In genomic region chr22:41969110-41969646, GRCh38 we compare ENCODE assay signal across 26 cellular contexts. TPM values are rescaled to one million over a fixed set of nuclear protein-coding genes. Genes with fewer than 3 reads are reported as not detected.
DNase-seq lines count a peak whose midpoint lies in the region; ATAC-seq, FAIRE-seq and TF ChIP-seq lines count a peak whose summit lies in the region.
"Had no signal": no experiment of that assay in that cellular context is flagged by ENCODE, and none has a peak within 500 bp of the region (broad histone marks: within the 10 kb centered on the region; RNA-seq: fewer than 3 reads in every experiment).

Gene SEPTIN3 (plus strand): TSS chr22:41969443. CDS start chr22:41971493, 2,050 bp downstream.

- BruUV-seq in HepG2 (replicated peaks; lab: Mats Ljungman, UMichigan): no TSS peak

- no peak within 1 kb of the TSS for H3K27ac ChIP-seq in HepG2 (ENCODE audit: extremely low read length, insufficient read depth, low read length)
- no peak within 1 kb of the TSS for H3K27ac ChIP-seq in right lobe of liver
- H3K27ac ChIP-seq in neural progenitor cell: no peak within 1 kb of the TSS
- H3K27ac ChIP-seq in upper lobe of right lung: no peak within 1 kb of the TSS
- H3K27ac ChIP-seq: epithelial cell of prostate, heart right ventricle, right atrium auricular region, testis had no signal

- H3K4me3 ChIP-seq in HepG2 (replicated peaks in 1 of 3; ENCODE audit: insufficient read depth in 1 of 3, low read depth in 2 of 3, low read length in 3 of 3): no peak within 1 kb of the TSS
- no peak within 1 kb of the TSS for H3K4me3 ChIP-seq in right lobe of liver
- H3K4me3 ChIP-seq in neural progenitor cell: no peak within 1 kb of the TSS
- no peak within 1 kb of the TSS for H3K4me3 ChIP-seq in upper lobe of right lung
- H3K4me3 ChIP-seq: GM12878, heart right ventricle, right atrium auricular region, testis had no signal

- no peak for TF ChIP-seq POLR2A in HepG2 (IDR thresholded peaks at IDR 0.05; ENCODE audit: insufficient read depth in 1 of 2, low read depth in 2 of 2, low read length in 2 of 2)
- TF ChIP-seq POLR2A in right lobe of liver (IDR thresholded peaks at IDR 0.05): no peak

- DNase-seq in HepG2 (ENCODE audit: low spot score) (no peak), right lobe of liver (no peak), cerebellum (ENCODE audit: low spot score) (no peak), neural progenitor cell (ENCODE audit: low spot score) (peak; percentile 67), upper lobe of right lung (no peak), dedifferentiated amniotic fluid mesenchymal stem cell (ENCODE audit: extremely low spot score) (no peak), SIG-M5 (lab: John Stamatoyannopoulos, UW) (no peak)
- DNase-seq: activated CD8-positive, alpha-beta memory T cell treated with anti-CD3 and anti-CD28 coated beads, Interleukin-2, amount 10 ng/mL, durations not matched to agents 7 days and 5 days; activated naive CD4-positive, alpha-beta T cell treated with anti-CD3 and anti-CD28 coated beads, Interleukin-2, amount 10 ng/mL, durations not matched to agents 7 days and 5 days; Caco-2; DND-41; heart right ventricle; mesenchymal stem cell; NCI-H446; stimulated activated CD4-positive, alpha-beta T cell treated with anti-CD3 and anti-CD28 coated beads, Interleukin-4, amount 100 ng/mL, for 1 hour; stimulated activated naive CD4-positive, alpha-beta T cell had no signal

- WGBS in HepG2 (ENCODE audit: low lambda C conversion rate): 40% methylated on average over 1 of the region's 8 CpGs
- WGBS in right lobe of liver (ENCODE audit: insufficient coverage, low coverage, low lambda C conversion rate, missing lambda C conversion rate): 90% methylated on average over 2 of the region's 8 CpGs

- no peak for TF ChIP-seq CTCF in HepG2 (CRISPR knock-in tag; IDR thresholded peaks at IDR 0.05)
- no peak for TF ChIP-seq CTCF in right lobe of liver (IDR thresholded peaks at IDR 0.05)
- no peak for TF ChIP-seq CTCF in neural progenitor cell (IDR thresholded peaks at IDR 0.05)
- TF ChIP-seq CTCF in upper lobe of right lung (IDR thresholded peaks at IDR 0.05): no peak

- no peak within 1 kb of the TSS for H2AFZ ChIP-seq in HepG2 (ENCODE audit: low read length)
- H2AFZ ChIP-seq in neural progenitor cell (replicated peaks): peak within 1 kb of the TSS; percentile 72

- CTCF ChIA-PET in HepG2 (lab: Yijun Ruan, JAX; ENCODE audit: low intra/inter-chr PET ratio, low total read pairs): no interaction called here

- H3K4me3 Mint-ChIP-seq in neural progenitor cell: peak within 1 kb of the TSS; percentile 39
- H3K4me3 Mint-ChIP-seq: activated CD8-positive, alpha-beta memory T cell treated with anti-CD3 and anti-CD28 coated beads, Interleukin-2, amount 10 ng/mL, durations not matched to agents 7 days and 5 days; activated naive CD4-positive, alpha-beta T cell treated with anti-CD3 and anti-CD28 coated beads, Interleukin-2, amount 10 ng/mL, durations not matched to agents 7 days and 5 days; IgD-negative memory B cell had no signal

- POLR2A ChIA-PET in HepG2 (lab: Yijun Ruan, JAX): no interaction called here

- TF ChIP-seq RAD21 in HepG2 (CRISPR knock-in tag; IDR thresholded peaks at IDR 0.05): no peak

- peaks cover 11% of the 10 kb centered on the region; the same call in 1 of the 2 replicates for H3K4me1 ChIP-seq in HepG2 (ENCODE audit: insufficient read depth, low read length)
- H3K4me1 ChIP-seq in right lobe of liver: no peaks in the 10 kb centered on the region
- peaks cover 11% of the 10 kb centered on the region for H3K4me1 ChIP-seq in neural progenitor cell
- no peaks in the 10 kb centered on the region for H3K4me1 ChIP-seq in upper lobe of right lung
- H3K4me1 ChIP-seq: Caco-2, heart right ventricle, right atrium auricular region, testis had no signal

- in situ Hi-C loops in HepG2 (cut with HindIII; ENCODE audit: extremely low pct_ligation_motif_present, low pct_unique_long_range_greater_than_20kb): loop anchor here (5.0 to 25.0 kb wide), 3 partner anchors 103 to 468 kb away; partner anchors contain the start of genes NAGA, NFAM1 and PHETA2

- peaks cover 36% of the 10 kb centered on the region for H3K4me1 Mint-ChIP-seq in neural progenitor cell

- FAIRE-seq in HepG2 (lab: Jason Lieb, UNC): no peak
- FAIRE-seq: GM12878 had no signal

- H3K27ac Mint-ChIP-seq in neural progenitor cell: peak within 1 kb of the TSS; percentile 95
- H3K27ac Mint-ChIP-seq: activated CD8-positive, alpha-beta memory T cell treated with anti-CD3 and anti-CD28 coated beads, Interleukin-2, amount 10 ng/mL, durations not matched to agents 7 days and 5 days; activated naive CD4-positive, alpha-beta T cell treated with anti-CD3 and anti-CD28 coated beads, Interleukin-2, amount 10 ng/mL, durations not matched to agents 7 days and 5 days had no signal

- H3K79me2 ChIP-seq in HepG2 (ENCODE audit: insufficient read depth, low read length) (no peaks in the 10 kb centered on the region), neural progenitor cell (ENCODE audit: low read depth) (no peaks in the 10 kb centered on the region)

- H3K36me3 Mint-ChIP-seq in neural progenitor cell: peaks cover 2% of the 10 kb centered on the region
- H3K36me3 Mint-ChIP-seq: activated CD8-positive, alpha-beta memory T cell treated with anti-CD3 and anti-CD28 coated beads, Interleukin-2, amount 10 ng/mL, durations not matched to agents 7 days and 5 days; activated naive CD4-positive, alpha-beta T cell treated with anti-CD3 and anti-CD28 coated beads, Interleukin-2, amount 10 ng/mL, durations not matched to agents 7 days and 5 days; IgD-negative memory B cell had no signal

- TF ChIP-seq EP300 in HepG2 (IDR thresholded peaks at IDR 0.05; ENCODE audit: low read depth in 2 of 2, low read length in 2 of 2): no peak
- no peak for TF ChIP-seq EP300 in HepG2 (CRISPR knock-in tag; IDR thresholded peaks at IDR 0.05; ENCODE audit: borderline replicate concordance)

- no peaks in the 10 kb centered on the region for H3K9me3 ChIP-seq in HepG2 (ENCODE audit: low read length)
- H3K9me3 ChIP-seq in right lobe of liver: no peaks in the 10 kb centered on the region
- H3K9me3 ChIP-seq in neural progenitor cell (ENCODE audit: low read depth): no peaks in the 10 kb centered on the region
- no peaks in the 10 kb centered on the region for H3K9me3 ChIP-seq in upper lobe of right lung
- H3K9me3 ChIP-seq: Caco-2, heart right ventricle, right atrium auricular region, testis had no signal

- H3K9ac ChIP-seq in HepG2 (ENCODE audit: insufficient read depth, low read depth, low read length) (no peak within 1 kb of the TSS), neural progenitor cell (no peak within 1 kb of the TSS)

- ATAC-seq in HepG2: no peak; the same call in 1 of the 3 replicates
- ATAC-seq in right lobe of liver: no peak
- peak; percentile 5 for ATAC-seq in upper lobe of right lung
- no peak for ATAC-seq in GM21390 (IDR thresholded peaks at IDR 0.05; ENCODE audit: unreplicated experiment)
- ATAC-seq: activated CD8-positive, alpha-beta memory T cell treated with anti-CD3 and anti-CD28 coated beads, Interleukin-2, amount 10 ng/mL, durations not matched to agents 7 days and 5 days; GM12878; HCT116; Right ventricle myocardium inferior had no signal

- intact Hi-C loops in HepG2 (cut with micrococcal nuclease; ENCODE audit: unreplicated experiment) (no loop called here), right lobe of liver (cut with DNase I) (loop anchor here in 1 of 2 donors (10.0 kb wide), 1 partner anchor 466 kb away; the partner anchor contains the start of gene NFAM1), upper lobe of right lung (cut with DNase I) (loop anchor here (10.0 kb wide), 1 partner anchor 466 kb away; the partner anchor contains the start of gene NFAM1)

- H3K9me3 Mint-ChIP-seq in neural progenitor cell: peaks cover 9% of the 10 kb centered on the region
- H3K9me3 Mint-ChIP-seq: activated naive CD4-positive, alpha-beta T cell treated with anti-CD3 and anti-CD28 coated beads, Interleukin-2, amount 10 ng/mL, durations not matched to agents 7 days and 5 days; IgD-negative memory B cell had no signal

- peaks cover 25% of the 10 kb centered on the region for H3F3A ChIP-seq in neural progenitor cell (ENCODE audit: low read depth)

- peaks cover 2 to 37% of the 10 kb centered on the region in 2 experiments; a peak in 4 of 5 replicates for H3K27me3 ChIP-seq in HepG2 (ENCODE audit: control insufficient read depth in 1 of 2, insufficient read depth in 2 of 2, low read length in 2 of 2)
- no peaks in the 10 kb centered on the region for H3K27me3 ChIP-seq in right lobe of liver
- H3K27me3 ChIP-seq in neural progenitor cell: peaks cover 14% of the 10 kb centered on the region
- peaks cover under 1% of the 10 kb centered on the region for H3K27me3 ChIP-seq in upper lobe of right lung
- H3K27me3 ChIP-seq: testis had no signal

- H3K36me3 ChIP-seq in HepG2 (replicated peaks in 1 of 2; ENCODE audit: control insufficient read depth in 1 of 2, insufficient read depth in 2 of 2, low read length in 2 of 2) (no peaks in the 10 kb centered on the region), right lobe of liver (no peaks in the 10 kb centered on the region), neural progenitor cell (no peaks in the 10 kb centered on the region), upper lobe of right lung (no peaks in the 10 kb centered on the region)
- H3K36me3 ChIP-seq: heart right ventricle, right atrium auricular region had no signal

- H4K20me1 ChIP-seq in HepG2 (ENCODE audit: insufficient read depth, low read length): no peaks in the 10 kb centered on the region
- H4K20me1 ChIP-seq in neural progenitor cell (ENCODE audit: low read depth): no peaks in the 10 kb centered on the region

- peaks cover 7% of the 10 kb centered on the region for H3K27me3 Mint-ChIP-seq in neural progenitor cell (ENCODE audit: insufficient read depth, low read depth)

- H3K4me2 ChIP-seq in HepG2 (ENCODE audit: low read depth, low read length) (peak within 1 kb of the TSS; percentile 23; the same call in 1 of the 2 replicates), neural progenitor cell (no peak within 1 kb of the TSS)

RNA-seq across cellular contexts. Expression of gene SEPTIN3, which starts in this region (rescaled TPM):
- total RNA-seq in HepG2 (2016; rRNA removed; fragmentation: Illumina TruSeq; extraction: Trizol) (not detected in 2 replicates), right lobe of liver (under 1 TPM in 3 of 6 experiments, not detected in 3; 0.06 to 0.16 (median 0.07) TPM), cerebellum (126 TPM), neural progenitor cell (ENCODE audit: low replicate concordance) (12.8 and 20.5 TPM in 2 replicates), upper lobe of right lung (3.2 TPM)
- total RNA-seq in HepG2 (2016; cell fraction: cytosol; rRNA removed; fragmentation: Illumina TruSeq; extraction: Trizol; ENCODE audit: low read depth): not detected in 2 replicates
- total RNA-seq in HepG2 (2016; cell fraction: insoluble cytoplasmic fraction; rRNA removed; fragmentation: Illumina TruSeq; extraction: Trizol): not detected in 2 replicates
- total RNA-seq in HepG2 (2016; cell fraction: membrane; rRNA removed; fragmentation: Illumina TruSeq; extraction: Trizol): 0.03 TPM in 1 of 2 replicates, not detected in the other
- not detected in 2 replicates for total RNA-seq in HepG2 (2016; cell fraction: nucleus; rRNA removed; fragmentation: Illumina TruSeq; extraction: Trizol)
- 0.04 and 0.08 TPM in 2 replicates for polyA plus RNA-seq in HepG2 (2011; rRNA removed)
- polyA plus RNA-seq in HepG2 (2011; cell fraction: cytosol; rRNA removed): 0.01 and 0.04 TPM in 2 replicates
- 0.14 TPM in 1 of 2 replicates, not detected in the other for polyA plus RNA-seq in HepG2 (2011; cell fraction: nucleus; rRNA removed)
- polyA plus RNA-seq in HepG2 (2012): 0.08 TPM in 1 of 2 replicates, not detected in the other
- polyA plus RNA-seq in HepG2 (2016; cell fraction: cytosol; fragmentation: Illumina TruSeq; extraction: Trizol; ENCODE audit: low read depth): not detected in 2 replicates
- polyA plus RNA-seq in HepG2 (2016; cell fraction: insoluble cytoplasmic fraction; fragmentation: Illumina TruSeq; extraction: Trizol; ENCODE audit: low read depth): 0.07 TPM in 1 of 2 replicates, not detected in the other
- polyA plus RNA-seq in HepG2 (2016; cell fraction: membrane; fragmentation: Illumina TruSeq; extraction: Trizol; ENCODE audit: low read depth): 0.07 TPM in 1 of 2 replicates, not detected in the other
- polyA plus RNA-seq in HepG2 (2016; cell fraction: nucleus; fragmentation: Illumina TruSeq; extraction: Trizol; ENCODE audit: insufficient read depth, low read depth): 0.09 TPM in 1 of 2 replicates, not detected in the other
- polyA minus RNA-seq in HepG2 (2011; rRNA and poly(A)+ RNA removed; ENCODE audit: low replicate concordance): 0.04 and 2.7 TPM in 2 replicates
- polyA minus RNA-seq in HepG2 (2011; cell fraction: cytosol; rRNA and poly(A)+ RNA removed): not detected in 2 replicates
- not detected in 2 replicates for polyA minus RNA-seq in HepG2 (2011; cell fraction: nucleus; rRNA and poly(A)+ RNA removed)
- total RNA-seq: cardiac septum, myocyte had no signal
